ENCODE assay signal across 15 cellular contexts in genomic region chr18:74289137-74289536, GRCh38. TPM values are rescaled to one million over a fixed set of nuclear protein-coding genes. Genes with fewer than 3 reads are reported as not detected.
DNase-seq lines count a peak whose midpoint lies in the region; ATAC-seq, FAIRE-seq and TF ChIP-seq lines count a peak whose summit lies in the region.
"Had no signal": no experiment of that assay in that cellular context is flagged by ENCODE, and none has a peak within 500 bp of the region (broad histone marks: within the 10 kb centered on the region; RNA-seq: fewer than 3 reads in every experiment).

No MANE protein-coding gene starts in this region.

- WGBS in right cardiac atrium = 55% methylated on average over 3 of the region's 3 CpGs

- H3K9me3 ChIP-seq in right cardiac atrium (ENCODE audit: control insufficient read depth, low read length) = no peaks in the 10 kb centered on the region
- H3K9me3 ChIP-seq: BE2C had no signal

- DNase-seq in right cardiac atrium (no peak), cardiac septum (ENCODE audit: low spot score) (no peak), coronary artery (ENCODE audit: low spot score) (no peak), neural crest cell (ENCODE audit: low read depth, low spot score) (no peak), HTR-8/SVneo (ENCODE audit: insufficient read length, low spot score) (no peak)
- DNase-seq: activated CD4-positive, alpha-beta T cell treated with anti-CD3 and anti-CD28 coated beads, Interleukin-2, amount 50 U/mL, for 48 hours; BE2C; NCI-H1417 treated with DMSO at 0.1 percent for 48 hours; SW 1271 had no signal

- ATAC-seq in right cardiac atrium = no peak
- ATAC-seq in HG03520 (IDR thresholded peaks at IDR 0.05; ENCODE audit: unreplicated experiment) = no peak
- no peak for ATAC-seq in HG02798 (IDR thresholded peaks at IDR 0.05; ENCODE audit: poor library complexity, unreplicated experiment)
- ATAC-seq in esophagus mucosa = no peak
- ATAC-seq: activated naive CD4-positive, alpha-beta T cell treated with anti-CD3 and anti-CD28 coated beads, Interleukin-2, amount 50 U/mL, for 72 hours; HCT116 had no signal

- H3K36me3 Mint-ChIP-seq in neural crest cell (ENCODE audit: low read depth) = peaks cover 2% of the 10 kb centered on the region

- H3K4me1 ChIP-seq in right cardiac atrium (ENCODE audit: control insufficient read depth, insufficient read depth, low read length) = peaks cover 6% of the 10 kb centered on the region
- H3K4me1 ChIP-seq: BE2C had no signal

- H3K27me3 Mint-ChIP-seq in neural crest cell (ENCODE audit: low read depth) = peaks cover 9% of the 10 kb centered on the region

- no peak for TF ChIP-seq CTCF in coronary artery (IDR thresholded peaks at IDR 0.05)
- no peak for TF ChIP-seq CTCF in neural crest cell (conservative IDR thresholded peaks at IDR 0.05)

- H3K4me1 Mint-ChIP-seq in neural crest cell = peaks cover 24% of the 10 kb centered on the region

- H3K27me3 ChIP-seq in right cardiac atrium (ENCODE audit: control insufficient read depth, insufficient read depth) = no peaks in the 10 kb centered on the region
- H3K27me3 ChIP-seq: BE2C had no signal

- FAIRE-seq in HTR-8/SVneo (lab: Jason Lieb, UNC) = no peak
- FAIRE-seq: endometrium had no signal

- H3K4me3 ChIP-seq in right cardiac atrium (ENCODE audit: low read length) (no peak overlapping the region), coronary artery (no peak overlapping the region)

- intact Hi-C loops in right cardiac atrium (cut with DNase I) (no loop called here), cardiac septum (cut with DNase I) (no loop called here)

- H3K27ac Mint-ChIP-seq in neural crest cell (ENCODE audit: unreplicated experiment) = no peak overlapping the region
- H3K27ac Mint-ChIP-seq: activated naive CD4-positive, alpha-beta T cell treated with anti-CD3 and anti-CD28 coated beads, Interleukin-2, amount 50 U/mL, for 72 hours had no signal

- H3K27ac ChIP-seq in right cardiac atrium (ENCODE audit: low read length) = peak overlapping the region; percentile 48
- peak overlapping the region; percentile 6 to 73 for H3K27ac ChIP-seq in coronary artery

- H3K9me3 Mint-ChIP-seq in neural crest cell = peaks cover 2% of the 10 kb centered on the region
- H3K9me3 Mint-ChIP-seq: activated naive CD4-positive, alpha-beta T cell treated with anti-CD3 and anti-CD28 coated beads, Interleukin-2, amount 50 U/mL, for 72 hours had no signal

- peak overlapping the region; percentile 45 for H3K4me3 Mint-ChIP-seq in neural crest cell

RNA-seq across cellular contexts. Expression of gene CYB5A, which starts 2.6 kb away (rescaled TPM):
- total RNA-seq in right cardiac atrium = 10 to 100 TPM; 40.4 to 53.6 (median 48.8) TPM
- polyA plus RNA-seq in right cardiac atrium = 91.8 TPM
- total RNA-seq in cardiac septum = 57.2 TPM
- 38.1 and 46.5 TPM in 2 replicates for total RNA-seq in neural crest cell
- 74.4 TPM for total RNA-seq in esophagus mucosa

RNA-seq across cellular contexts. Expression of gene C18orf63, which starts 26.5 kb away (rescaled TPM):
- total RNA-seq in right cardiac atrium (not detected), cardiac septum (not detected), neural crest cell (not detected in 2 replicates), esophagus mucosa (not detected)
- not detected for polyA plus RNA-seq in right cardiac atrium
- total RNA-seq: activated naive CD4-positive, alpha-beta T cell treated with anti-CD3 and anti-CD28 coated beads, Interleukin-2, amount 50 U/mL, for 72 hours had no signal
